In genomic region chr17:42803074-42803883, GRCh38 we compare ENCODE assay signal across 23 cellular contexts. TPM values are rescaled to one million over a fixed set of nuclear protein-coding genes. Genes with fewer than 3 reads are reported as not detected.
A peak's percentile ranks its signal among the peaks of the same experiment; 100 is the strongest.
DNase-seq lines count a peak whose midpoint lies in the region; ATAC-seq and TF ChIP-seq lines count a peak whose summit lies in the region.
"Had no signal": no experiment of that assay in that cellular context is flagged by ENCODE, and none has a peak within 500 bp of the region (broad histone marks: within the 10 kb centered on the region; RNA-seq: fewer than 3 reads in every experiment).

No MANE protein-coding gene starts in this region.

- peaks cover 4% of the 10 kb centered on the region for H3K9me3 Mint-ChIP-seq in progenitor cell of endocrine pancreas (ENCODE audit: low read depth)

- H2AFZ ChIP-seq in fibroblast of lung (ENCODE audit: low read length) = no peak overlapping the region

- no peaks in the 10 kb centered on the region for H3K79me2 ChIP-seq in fibroblast of lung (ENCODE audit: control insufficient read depth, insufficient read depth, low read length)

- no peak overlapping the region for H3K4me3 Mint-ChIP-seq in progenitor cell of endocrine pancreas (ENCODE audit: low read depth)
- H3K4me3 Mint-ChIP-seq: activated CD4-positive, alpha-beta T cell treated with anti-CD3 and anti-CD28 coated beads, Interleukin-2, amount 10 ng/mL, durations not matched to agents 24 days and 14 days had no signal

- intact Hi-C loops in Panc1 (cut with micrococcal nuclease; ENCODE audit: unreplicated experiment) = no loop called here

- H3K4me3 ChIP-seq in HUES64 (ENCODE audit: low read length) (no peak overlapping the region), Panc1 (ENCODE audit: low read depth in 2 of 2, low read length in 2 of 2) (no peak overlapping the region), fibroblast of lung (replicated peaks in 1 of 4; ENCODE audit: control extremely low read depth in 1 of 4, insufficient read depth in 1 of 4, low read depth in 3 of 4, low read length in 4 of 4) (no peak overlapping the region)
- H3K4me3 ChIP-seq: HAP-1, lower lobe of right lung, spleen, suprapubic skin had no signal

- BruUV-seq in Panc1 (replicated peaks; lab: Mats Ljungman, UMichigan) = no TSS peak

- ATAC-seq in Panc1 = peak; percentile 63
- ATAC-seq in GM21576 (IDR thresholded peaks at IDR 0.05; ENCODE audit: unreplicated experiment) = no peak
- no peak for ATAC-seq in HG02970 (IDR thresholded peaks at IDR 0.05; ENCODE audit: low FRiP score, unreplicated experiment)
- ATAC-seq: lower lobe of right lung had no signal

- no peaks in the 10 kb centered on the region for H3K4me1 ChIP-seq in HUES64 (ENCODE audit: insufficient read depth, low read length)
- peaks cover 10% of the 10 kb centered on the region for H3K4me1 ChIP-seq in Panc1 (ENCODE audit: control insufficient read depth, insufficient read depth, low read length)
- no peaks in the 10 kb centered on the region for H3K4me1 ChIP-seq in fibroblast of lung (ENCODE audit: control insufficient read depth, extremely low read depth, insufficient read depth, low read length)
- H3K4me1 ChIP-seq: BE2C, HAP-1 had no signal

- H3K36me3 Mint-ChIP-seq in progenitor cell of endocrine pancreas (ENCODE audit: insufficient read depth) = peaks cover 2% of the 10 kb centered on the region
- H3K36me3 Mint-ChIP-seq: brain had no signal

- no peaks in the 10 kb centered on the region for H3K27me3 Mint-ChIP-seq in progenitor cell of endocrine pancreas

- H3K9ac ChIP-seq in HUES64 (ENCODE audit: low read depth, low read length) (no peak overlapping the region), fibroblast of lung (ENCODE audit: insufficient read depth, low read length) (no peak overlapping the region)

- H3K4me2 ChIP-seq in fibroblast of lung (ENCODE audit: extremely low read depth, insufficient read depth, low read length) = no peak overlapping the region

- POLR2A ChIA-PET in Panc1 (lab: Charles Lee) = no interaction called here

- H3K36me3 ChIP-seq in HUES64 (ENCODE audit: insufficient read depth, low read length) = no peaks in the 10 kb centered on the region
- H3K36me3 ChIP-seq in Panc1 (ENCODE audit: control insufficient read depth, insufficient read depth, low read length) = no peaks in the 10 kb centered on the region
- H3K36me3 ChIP-seq in fibroblast of lung (ENCODE audit: control insufficient read depth, insufficient read depth, low read length) = no peaks in the 10 kb centered on the region
- H3K36me3 ChIP-seq: BE2C, HAP-1, lower lobe of right lung, suprapubic skin had no signal

- TF ChIP-seq CTCF in Panc1 (IDR thresholded peaks at IDR 0.05) (no peak), fibroblast of lung (conservative IDR thresholded peaks at IDR 0.05 in 1 of 2, IDR thresholded peaks at IDR 0.05 in 1 of 2; ENCODE audit: low read depth in 1 of 2, low read length in 2 of 2) (no peak), progenitor cell of endocrine pancreas (IDR thresholded peaks at IDR 0.05; ENCODE audit: unreplicated experiment) (no peak)

- peaks cover 22% of the 10 kb centered on the region for H3K4me1 Mint-ChIP-seq in progenitor cell of endocrine pancreas (ENCODE audit: low read depth)

- peak overlapping the region; percentile 57 for H3K27ac Mint-ChIP-seq in progenitor cell of endocrine pancreas
- H3K27ac Mint-ChIP-seq: activated CD4-positive, alpha-beta T cell treated with anti-CD3 and anti-CD28 coated beads, Interleukin-2, amount 10 ng/mL, durations not matched to agents 24 days and 14 days; brain had no signal

- 95% methylated on average over 2 of the region's 2 CpGs for WGBS in HUES64

- H3K27ac ChIP-seq in HUES64 (ENCODE audit: low read depth, low read length) (peak overlapping the region; percentile 52; the same call in 1 of the 2 replicates), Panc1 (ENCODE audit: low read length) (peak overlapping the region; percentile 61), fibroblast of lung (ENCODE audit: insufficient read depth, low read length) (no peak overlapping the region)
- H3K27ac ChIP-seq: HL-60, lower lobe of right lung, spleen, suprapubic skin had no signal

- H3K27me3 ChIP-seq in HUES64 (ENCODE audit: insufficient read depth, low read length) (peaks cover 24% of the 10 kb centered on the region), Panc1 (ENCODE audit: control insufficient read depth, insufficient read depth, low read length) (no peaks in the 10 kb centered on the region), fibroblast of lung (ENCODE audit: control insufficient read depth, insufficient read depth, low read length) (no peaks in the 10 kb centered on the region)
- H3K27me3 ChIP-seq: spleen, suprapubic skin had no signal

- H4K20me1 ChIP-seq in fibroblast of lung (ENCODE audit: control insufficient read depth, extremely low read depth, insufficient read depth, low read length) = no peaks in the 10 kb centered on the region

- no peaks in the 10 kb centered on the region for H3K9me3 ChIP-seq in HUES64 (ENCODE audit: insufficient read depth, low read depth, low read length)
- no peaks in the 10 kb centered on the region for H3K9me3 ChIP-seq in Panc1 (ENCODE audit: control insufficient read depth, insufficient read depth, low read depth, low read length)
- H3K9me3 ChIP-seq in fibroblast of lung (ENCODE audit: control insufficient read depth, insufficient read depth, low read depth, low read length) = no peaks in the 10 kb centered on the region
- H3K9me3 ChIP-seq: HAP-1, lower lobe of right lung, spleen, suprapubic skin had no signal

- DNase-seq in Panc1 (ENCODE audit: low read depth, low spot score) (no peak), fibroblast of lung (ENCODE audit: low read depth in 2 of 2) (peak; percentile 19 to 36), progenitor cell of endocrine pancreas (ENCODE audit: low spot score, unreplicated experiment) (no peak), HuH-7 (ENCODE audit: low spot score) (no peak)
- DNase-seq: activated CD4-positive, alpha-beta T cell treated with anti-CD3 and anti-CD28 coated beads, Interleukin-2, amount 10 ng/mL, durations not matched to agents 24 days and 14 days; activated naive CD4-positive, alpha-beta T cell treated with anti-CD3 and anti-CD28 coated beads, Interleukin-2, amount 50 U/mL, for 16 hours; activated T-cell treated with anti-CD3 and anti-CD28 coated beads, Interleukin-2, amount 50 U/mL, for 1 hour; BE2C; lower lobe of right lung; NCI-H1105; RPMI8226; spleen; stimulated activated CD8-positive, alpha-beta memory T cell treated with anti-CD3 and anti-CD28 coated beads, Interleukin-4, amount 100 ng/mL, for 48 hours; SW 1271 had no signal

- in situ Hi-C loops in Panc1 (cut with HindIII; ENCODE audit: low pct_unique_long_range_greater_than_20kb, low sequenced_read_pairs) = no loop called here

- CTCF ChIA-PET in Panc1 (lab: Charles Lee) = no interaction called here

RNA-seq across cellular contexts. Expression of gene CNTD1, which starts 4.6 kb away (rescaled TPM):
- polyA plus RNA-seq in HUES64 (2013, experiment 1 of 2) = not detected
- polyA plus RNA-seq in HUES64 (2013, experiment 2 of 2) = not detected
- 0.13 TPM for total RNA-seq in Panc1 (2021; ENCODE audit: unreplicated experiment)
- polyA plus RNA-seq in Panc1 (2012; ENCODE audit: insufficient read length) = 0.34 TPM
- total RNA-seq in fibroblast of lung = 0.26 and 0.66 TPM in 2 replicates
- polyA plus RNA-seq in fibroblast of lung = 0.14 TPM in 1 of 2 replicates, not detected in the other
- polyA plus RNA-seq in fibroblast of lung (2012) = 0.27 and 0.51 TPM in 2 replicates
- not detected in 2 replicates for polyA minus RNA-seq in fibroblast of lung (ENCODE audit: low replicate concordance)
- not detected in 2 replicates for total RNA-seq in progenitor cell of endocrine pancreas
- total RNA-seq: activated CD4-positive, alpha-beta T cell treated with anti-CD3 and anti-CD28 coated beads, Interleukin-2, amount 10 ng/mL, durations not matched to agents 24 days and 14 days; dermis microvascular lymphatic vessel endothelial cell; myocyte; spleen had no signal

RNA-seq across cellular contexts. Expression of gene COA3, which starts 4.8 kb away (rescaled TPM):
- 66.8 TPM for polyA plus RNA-seq in HUES64 (2013, experiment 1 of 2)
- polyA plus RNA-seq in HUES64 (2013, experiment 2 of 2) = 62.1 TPM
- 48.8 TPM for total RNA-seq in Panc1 (2021; ENCODE audit: unreplicated experiment)
- polyA plus RNA-seq in Panc1 (2012; ENCODE audit: insufficient read length) = 72.6 TPM
- total RNA-seq in fibroblast of lung = 53.5 and 59.8 TPM in 2 replicates
- polyA plus RNA-seq in fibroblast of lung = 80.3 and 97.1 TPM in 2 replicates
- 104 and 125 TPM in 2 replicates for polyA plus RNA-seq in fibroblast of lung (2012)
- polyA minus RNA-seq in fibroblast of lung (ENCODE audit: low replicate concordance) = 60.9 and 79.8 TPM in 2 replicates
- 84.9 and 85.4 TPM in 2 replicates for total RNA-seq in progenitor cell of endocrine pancreas

RNA-seq across cellular contexts. Expression of gene BECN1, which starts 20.8 kb away (rescaled TPM):
- 37.8 TPM for polyA plus RNA-seq in HUES64 (2013, experiment 1 of 2)
- 43.6 TPM for polyA plus RNA-seq in HUES64 (2013, experiment 2 of 2)
- 61.8 TPM for total RNA-seq in Panc1 (2021; ENCODE audit: unreplicated experiment)
- 76.7 TPM for polyA plus RNA-seq in Panc1 (2012; ENCODE audit: insufficient read length)
- total RNA-seq in fibroblast of lung = 97.3 and 150 TPM in 2 replicates
- 87.4 and 90.4 TPM in 2 replicates for polyA plus RNA-seq in fibroblast of lung
- polyA plus RNA-seq in fibroblast of lung (2012) = 88.0 and 89.9 TPM in 2 replicates
- polyA minus RNA-seq in fibroblast of lung (ENCODE audit: low replicate concordance) = 25.6 and 33.6 TPM in 2 replicates
- total RNA-seq in progenitor cell of endocrine pancreas = 63.4 and 67.1 TPM in 2 replicates

RNA-seq across cellular contexts. Expression of gene WNK4, which starts 22.9 kb away (rescaled TPM):
- polyA plus RNA-seq in HUES64 (2013, experiment 1 of 2) = 0.65 TPM
- polyA plus RNA-seq in HUES64 (2013, experiment 2 of 2) = 0.25 TPM
- total RNA-seq in Panc1 (2021; ENCODE audit: unreplicated experiment) (3.5 TPM), fibroblast of lung (under 0.01 and 0.51 TPM in 2 replicates), progenitor cell of endocrine pancreas (5.8 and 6.3 TPM in 2 replicates)
- polyA plus RNA-seq in Panc1 (2012; ENCODE audit: insufficient read length) = 6.7 TPM
- polyA plus RNA-seq in fibroblast of lung = 0.35 and 0.84 TPM in 2 replicates
- polyA plus RNA-seq in fibroblast of lung (2012) = 1.7 and 2.3 TPM in 2 replicates
- 3.1 and 5.3 TPM in 2 replicates for polyA minus RNA-seq in fibroblast of lung (ENCODE audit: low replicate concordance)
- total RNA-seq: myocyte had no signal

RNA-seq across cellular contexts. Expression of gene PSME3, which starts 29.9 kb away (rescaled TPM):
- 200 TPM for polyA plus RNA-seq in HUES64 (2013, experiment 1 of 2)
- 167 TPM for polyA plus RNA-seq in HUES64 (2013, experiment 2 of 2)
- 110 TPM for total RNA-seq in Panc1 (2021; ENCODE audit: unreplicated experiment)
- 135 TPM for polyA plus RNA-seq in Panc1 (2012; ENCODE audit: insufficient read length)
- total RNA-seq in fibroblast of lung = 44.9 and 50.7 TPM in 2 replicates
- 133 and 177 TPM in 2 replicates for polyA plus RNA-seq in fibroblast of lung
- 86.2 and 126 TPM in 2 replicates for polyA plus RNA-seq in fibroblast of lung (2012)
- polyA minus RNA-seq in fibroblast of lung (ENCODE audit: low replicate concordance) = 31.8 and 51.1 TPM in 2 replicates
- 121 and 129 TPM in 2 replicates for total RNA-seq in progenitor cell of endocrine pancreas

Comparison
In these comparisons a context has a peak if more than half of its experiments do, and no peak if none do; other contexts are left out.
1. DNase-seq: peak in fibroblast of lung (2 of 2); none in Panc1 (single experiment), progenitor cell of endocrine pancreas (single experiment) and HuH-7 (single experiment).